In the genomic region with DNA sequence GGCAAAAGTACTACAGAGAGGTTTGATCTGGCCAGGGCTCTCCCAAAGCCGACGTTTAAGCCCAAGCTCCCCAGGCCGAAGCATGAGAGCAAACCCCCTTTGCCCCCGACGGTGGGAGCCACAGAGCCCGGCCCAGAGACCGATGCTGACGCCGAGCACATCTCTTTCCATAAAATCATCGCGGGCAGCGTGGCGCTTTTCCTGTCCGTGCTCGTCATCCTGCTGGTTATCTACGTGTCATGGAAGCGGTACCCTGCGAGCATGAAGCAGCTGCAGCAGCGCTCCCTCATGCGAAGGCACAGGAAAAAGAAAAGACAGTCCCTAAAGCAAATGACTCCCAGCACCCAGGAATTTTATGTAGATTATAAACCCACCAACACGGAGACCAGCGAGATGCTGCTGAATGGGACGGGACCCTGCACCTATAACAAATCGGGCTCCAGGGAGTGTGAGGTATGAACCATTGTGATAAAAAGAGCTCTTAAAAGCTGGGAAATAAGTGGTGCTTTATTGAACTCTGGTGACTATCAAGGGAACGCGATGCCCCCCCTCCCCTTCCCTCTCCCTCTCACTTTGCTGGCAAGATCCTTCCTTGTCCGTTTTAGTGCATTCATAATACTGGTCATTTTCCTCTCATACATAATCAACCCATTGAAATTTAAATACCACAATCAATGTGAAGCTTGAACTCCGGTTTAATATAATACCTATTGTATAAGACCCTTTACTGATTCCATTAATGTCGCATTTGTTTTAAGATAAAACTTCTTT, we compare ENCODE assay signal across 10 cellular contexts. TPM values are rescaled to one million over a fixed set of nuclear protein-coding genes. Genes with fewer than 3 reads are reported as not detected.
DNase-seq lines count a peak whose midpoint lies in the region; ATAC-seq lines count a peak whose summit lies in the region.
"Had no signal": no experiment of that assay in that cellular context is flagged by ENCODE, and none has a peak within 500 bp of the region (broad histone marks: within the 10 kb centered on the region; RNA-seq: fewer than 3 reads in every experiment).

No MANE protein-coding gene starts in this region.

- ATAC-seq in Right ventricle myocardium superior (ENCODE audit: poor library complexity) (peak; percentile 41), Right ventricle myocardium inferior (no peak), HG03175 (IDR thresholded peaks at IDR 0.05; ENCODE audit: unreplicated experiment) (no peak), HG02852 (IDR thresholded peaks at IDR 0.05; ENCODE audit: unreplicated experiment) (no peak)

- peak overlapping the region; percentile 42 for H3K9ac ChIP-seq in endocrine pancreas (ENCODE audit: control insufficient read depth, insufficient read depth, low read length)

- H3K27me3 ChIP-seq in endocrine pancreas (ENCODE audit: control insufficient read depth, insufficient read depth, low read length) = no peaks in the 10 kb centered on the region

- H3K27me3 Mint-ChIP-seq in T-helper 2 cell treated with Interferon-gamma antibody and Interleukin-4, amounts not matched to agents 5 μg/mL and 100 μg/mL, for 36 hours (ENCODE audit: low read depth) = peaks cover 41% of the 10 kb centered on the region

- no peaks in the 10 kb centered on the region for H3K9me3 Mint-ChIP-seq in T-helper 2 cell treated with Interferon-gamma antibody and Interleukin-4, amounts not matched to agents 5 μg/mL and 100 μg/mL, for 36 hours

- intact Hi-C loops in Right ventricle myocardium superior (cut with DNase I) = no loop called here
- intact Hi-C loops in Right ventricle myocardium inferior (cut with DNase I) = loop anchor here (10.0 kb wide), 2 partner anchors 597 to 613 kb away; no protein-coding TSS in a partner anchor

- H3K9me3 ChIP-seq in endocrine pancreas (ENCODE audit: control insufficient read depth, low read length) = no peaks in the 10 kb centered on the region
- H3K9me3 ChIP-seq: thyroid gland had no signal

- no peaks in the 10 kb centered on the region for H3K36me3 Mint-ChIP-seq in T-helper 2 cell treated with Interferon-gamma antibody and Interleukin-4, amounts not matched to agents 5 μg/mL and 100 μg/mL, for 36 hours (ENCODE audit: low read depth)
- H3K36me3 Mint-ChIP-seq: activated naive CD8-positive, alpha-beta T cell had no signal

- H3K4me3 ChIP-seq in endocrine pancreas (ENCODE audit: control insufficient read depth, insufficient read depth, low read length) = peak overlapping the region; percentile 61
- H3K4me3 ChIP-seq: thyroid gland had no signal

- H3K4me3 Mint-ChIP-seq in T-helper 2 cell treated with Interferon-gamma antibody and Interleukin-4, amounts not matched to agents 5 μg/mL and 100 μg/mL, for 36 hours = no peak overlapping the region
- H3K4me3 Mint-ChIP-seq: activated naive CD8-positive, alpha-beta T cell had no signal

- DNase-seq in Right ventricle myocardium superior = peak; percentile 35
- DNase-seq in Right ventricle myocardium inferior (ENCODE audit: missing footprints) = no peak
- DNase-seq in midbrain (lab: John Stamatoyannopoulos, UW) = peak; percentile 56
- DNase-seq in T-helper 2 cell treated with Interferon-gamma antibody and Interleukin-4, amounts not matched to agents 5 μg/mL and 100 μg/mL, for 36 hours (ENCODE audit: low spot score) = no peak
- no peak for DNase-seq in AG08395 (ENCODE audit: low spot score)

- no peaks in the 10 kb centered on the region for H3K4me1 ChIP-seq in endocrine pancreas (ENCODE audit: control insufficient read depth, insufficient read depth, low read length)

- no peak overlapping the region for H3K27ac Mint-ChIP-seq in T-helper 2 cell treated with Interferon-gamma antibody and Interleukin-4, amounts not matched to agents 5 μg/mL and 100 μg/mL, for 36 hours
- H3K27ac Mint-ChIP-seq: activated naive CD8-positive, alpha-beta T cell had no signal

- H3K36me3 ChIP-seq in endocrine pancreas (ENCODE audit: control insufficient read depth, insufficient read depth, low read length) = no peaks in the 10 kb centered on the region
- H3K36me3 ChIP-seq: thyroid gland had no signal

- H3K4me1 Mint-ChIP-seq in T-helper 2 cell treated with Interferon-gamma antibody and Interleukin-4, amounts not matched to agents 5 μg/mL and 100 μg/mL, for 36 hours (ENCODE audit: low read depth) = no peaks in the 10 kb centered on the region

RNA-seq across cellular contexts. Expression of a gene that starts 2.3 kb away (rescaled TPM):
- total RNA-seq in Right ventricle myocardium superior (not detected), Right ventricle myocardium inferior (not detected)
- total RNA-seq: thyroid gland had no signal

Comparison
In these comparisons a context has a peak if more than half of its experiments do, and no peak if none do; other contexts are left out.
1. DNase-seq: peak in Right ventricle myocardium superior (single experiment) and midbrain (single experiment); none in Right ventricle myocardium inferior (single experiment), T-helper 2 cell treated with Interferon-gamma antibody and Interleukin-4, amounts not matched to agents 5 μg/mL and 100 μg/mL, for 36 hours (single experiment) and AG08395 (single experiment).